6 cellular contexts compared by ENCODE assay signal in the genomic region with DNA sequence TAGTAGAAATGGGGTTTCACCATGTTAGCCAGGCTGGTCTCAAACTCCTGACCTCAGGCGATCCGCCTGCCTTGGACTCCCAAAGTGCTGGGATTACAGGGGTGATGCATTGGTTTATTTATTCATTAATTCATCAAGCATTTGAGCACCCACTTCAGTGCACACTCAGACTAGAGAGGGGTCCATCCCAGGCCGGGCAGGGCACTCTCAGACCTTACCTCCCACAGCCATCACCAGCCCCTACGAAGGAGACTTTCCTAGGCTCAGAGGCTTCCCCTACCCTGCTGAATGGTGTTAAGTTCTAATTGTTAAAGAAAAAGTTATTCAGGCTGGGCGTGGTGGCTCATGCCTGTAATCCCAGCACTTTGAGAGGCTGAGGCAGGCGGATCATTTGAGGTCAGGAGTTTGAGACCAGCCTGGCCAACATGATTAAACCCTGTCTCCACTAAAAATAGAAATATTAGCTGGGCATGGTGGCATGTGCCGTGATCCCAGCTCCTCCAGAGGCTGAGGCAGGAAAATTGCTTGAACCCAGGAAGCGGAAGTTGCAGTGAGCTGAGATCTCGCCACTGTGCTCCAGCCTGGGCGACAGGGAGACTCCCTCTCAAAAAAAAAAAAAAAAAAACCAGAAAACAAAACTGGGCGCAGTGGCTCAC. TPM values are rescaled to one million over a fixed set of nuclear protein-coding genes. Genes with fewer than 3 reads are reported as not detected.
DNase-seq lines count a peak whose midpoint lies in the region; ATAC-seq, FAIRE-seq and TF ChIP-seq lines count a peak whose summit lies in the region.
"Not testable (repeated sequence)": the region's sequence is repeated elsewhere in the genome, so short reads cannot be mapped to it uniquely, and the experiment has no call there.

No MANE protein-coding gene starts in this region.

- not testable (repeated sequence) for H3K27me3 ChIP-seq in left ventricle myocardium inferior (ENCODE audit: low read depth); spleen (replicated peaks in 1 of 7)

- not testable (repeated sequence) for H3K9me3 ChIP-seq in HEK293 (ENCODE audit: control insufficient read depth, insufficient read depth, low read depth, low read length); left ventricle myocardium inferior (replicated peaks); kidney (ENCODE audit: control insufficient read depth in 1 of 2, low read length in 2 of 2); spleen

- CTCF ChIA-PET in HEK293 (lab: Yijun Ruan, JAX): interaction anchor here (0.6 to 4.0 kb wide), 5 partner anchors 14 to 38 kb away, joined by 3 to 24 read pairs (median 4); a partner anchor contains a TSS

- not testable (repeated sequence) for H3K4me1 ChIP-seq in HEK293 (ENCODE audit: control insufficient read depth, insufficient read depth, low read length); kidney (ENCODE audit: control insufficient read depth in 1 of 2, insufficient read depth in 1 of 2, low read depth in 1 of 2, low read length in 2 of 2); spleen
- H3K4me1 ChIP-seq in left ventricle myocardium inferior: peaks cover 16% of the 10 kb centered on the region

- H3K36me3 ChIP-seq in HEK293 (ENCODE audit: control insufficient read depth in 2 of 2, insufficient read depth in 1 of 2, low read length in 2 of 2) (peaks cover 8 to 19% of the 10 kb centered on the region in 2 experiments; a peak in 2 of 3 replicates), left ventricle myocardium inferior (peaks cover 30% of the 10 kb centered on the region), kidney (ENCODE audit: control insufficient read depth in 1 of 2, insufficient read depth in 2 of 2, low read length in 2 of 2) (peaks cover 26 to 30% of the 10 kb centered on the region in 2 donors), spleen (peaks cover 1 to 43% (median 18%) of the 10 kb centered on the region in 6 donors)

- H3K9ac ChIP-seq in kidney (ENCODE audit: low read length in 2 of 2): not testable (repeated sequence)

- peak; percentile 35 for ATAC-seq in Right ventricle myocardium inferior

- TF ChIP-seq POLR2A in spleen (IDR thresholded peaks at IDR 0.05): not testable (repeated sequence)

- not testable (repeated sequence) for FAIRE-seq in kidney (lab: Jason Lieb, UNC)

- H3K4me3 ChIP-seq in HEK293 (ENCODE audit: low read depth, low read length); left ventricle myocardium inferior; kidney (ENCODE audit: low read length in 2 of 2); spleen: not testable (repeated sequence)

- intact Hi-C loops in Right ventricle myocardium inferior (cut with DNase I); left ventricle myocardium inferior (cut with micrococcal nuclease); kidney (cut with DNase I); spleen (cut with DNase I; ENCODE audit: low total_unique reads): not testable (repeated sequence)

- not testable (repeated sequence) for H3K27ac ChIP-seq in HEK293 (ENCODE audit: extremely low read depth, low read depth, low read length); kidney (ENCODE audit: low read depth in 2 of 2, low read length in 2 of 2); spleen
- H3K27ac ChIP-seq in left ventricle myocardium inferior (replicated peaks): peak overlapping the region; percentile 65

- TF ChIP-seq CTCF in HEK293 (tag by site-specific recombination; IDR thresholded peaks at IDR 0.05); left ventricle myocardium inferior (IDR thresholded peaks at IDR 0.05; ENCODE audit: borderline replicate concordance); kidney (IDR thresholded peaks at IDR 0.05; ENCODE audit: borderline replicate concordance, extremely low read depth, insufficient read depth); spleen (IDR thresholded peaks at IDR 0.05 in 8 of 11, conservative IDR thresholded peaks at IDR 0.05 in 3 of 11): not testable (repeated sequence)

- not testable (repeated sequence) for DNase-seq in Right ventricle myocardium inferior (ENCODE audit: missing footprints); left ventricle myocardium inferior
- peak; percentile 4 for DNase-seq in kidney
- peak; percentile 51 for DNase-seq in myocyte (ENCODE audit: low read depth)
- peak; percentile 23 for DNase-seq in spleen

- POLR2A ChIA-PET in HEK293 (lab: Yijun Ruan, JAX): interaction anchor here (1.4 kb wide), 1 partner anchor 30 kb away, joined by 4 read pairs; a partner anchor contains a TSS

- 69 to 84% (median 81%) methylated on average over 11 of the region's 11 CpGs for WGBS in spleen, 5 donors

TF ChIP-seq in HEK293, 187 proteins besides CTCF, POLR2A, EP300 and RAD21:
- TF ChIP-seq, protein P1, sequence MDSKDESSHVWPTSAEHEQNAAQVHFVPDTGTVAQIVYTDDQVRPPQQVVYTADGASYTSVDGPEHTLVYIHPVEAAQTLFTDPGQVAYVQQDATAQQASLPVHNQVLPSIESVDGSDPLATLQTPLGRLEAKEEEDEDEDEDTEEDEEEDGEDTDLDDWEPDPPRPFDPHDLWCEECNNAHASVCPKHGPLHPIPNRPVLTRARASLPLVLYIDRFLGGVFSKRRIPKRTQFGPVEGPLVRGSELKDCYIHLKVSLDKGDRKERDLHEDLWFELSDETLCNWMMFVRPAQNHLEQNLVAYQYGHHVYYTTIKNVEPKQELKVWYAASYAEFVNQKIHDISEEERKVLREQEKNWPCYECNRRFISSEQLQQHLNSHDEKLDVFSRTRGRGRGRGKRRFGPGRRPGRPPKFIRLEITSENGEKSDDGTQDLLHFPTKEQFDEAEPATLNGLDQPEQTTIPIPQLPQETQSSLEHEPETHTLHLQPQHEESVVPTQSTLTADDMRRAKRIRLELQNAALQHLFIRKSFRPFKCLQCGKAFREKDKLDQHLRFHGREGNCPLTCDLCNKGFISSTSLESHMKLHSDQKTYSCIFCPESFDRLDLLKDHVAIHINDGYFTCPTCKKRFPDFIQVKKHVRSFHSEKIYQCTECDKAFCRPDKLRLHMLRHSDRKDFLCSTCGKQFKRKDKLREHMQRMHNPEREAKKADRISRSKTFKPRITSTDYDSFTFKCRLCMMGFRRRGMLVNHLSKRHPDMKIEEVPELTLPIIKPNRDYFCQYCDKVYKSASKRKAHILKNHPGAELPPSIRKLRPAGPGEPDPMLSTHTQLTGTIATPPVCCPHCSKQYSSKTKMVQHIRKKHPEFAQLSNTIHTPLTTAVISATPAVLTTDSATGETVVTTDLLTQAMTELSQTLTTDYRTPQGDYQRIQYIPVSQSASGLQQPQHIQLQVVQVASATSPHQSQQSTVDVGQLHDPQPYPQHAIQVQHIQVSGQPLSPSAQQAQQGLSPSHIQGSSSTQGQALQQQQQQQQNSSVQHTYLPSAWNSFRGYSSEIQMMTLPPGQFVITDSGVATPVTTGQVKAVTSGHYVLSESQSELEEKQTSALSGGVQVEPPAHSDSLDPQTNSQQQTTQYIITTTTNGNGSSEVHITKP (tag by site-specific recombination; IDR thresholded peaks at IDR 0.05): peak; percentile 75
TF ChIP-seq in HEK293: peak in this region for 1; not testable (repeated sequence) for 186.

RNA-seq across cellular contexts. Expression of a gene that starts 7.0 kb away (rescaled TPM):
- 20.3 TPM for total RNA-seq in Right ventricle myocardium inferior
- total RNA-seq in left ventricle myocardium inferior: 22.0 TPM
- total RNA-seq in kidney: 28.9 TPM
- polyA plus RNA-seq in kidney (ENCODE audit: insufficient read depth, low read depth, low replicate concordance): 23.7 TPM
- 13.2 and 18.9 TPM in 2 replicates for total RNA-seq in myocyte
- polyA plus RNA-seq in myocyte (2012): 18.8 TPM
- total RNA-seq in spleen: 10 to 100 TPM; 12.0 to 21.7 (median 16.9) TPM
- 10 to 100 TPM; 15.6 to 23.5 (median 16.2) TPM for polyA plus RNA-seq in spleen

RNA-seq across cellular contexts. Expression of a gene that starts 25.8 kb away (rescaled TPM):
- 3.1 TPM for total RNA-seq in Right ventricle myocardium inferior
- total RNA-seq in left ventricle myocardium inferior: 2.0 TPM
- total RNA-seq in kidney: 24.7 TPM
- polyA plus RNA-seq in kidney (ENCODE audit: insufficient read depth, low read depth, low replicate concordance): 3.1 TPM
- total RNA-seq in myocyte: 1.5 and 4.6 TPM in 2 replicates
- 3.6 TPM for polyA plus RNA-seq in myocyte (2012)
- total RNA-seq in spleen: 10 to 100 TPM; 10.2 to 62.8 (median 30.4) TPM
- 10 to 100 TPM; 16.1 to 18.8 (median 17.9) TPM for polyA plus RNA-seq in spleen

RNA-seq across cellular contexts. Expression of a gene that starts 29.6 kb away (rescaled TPM):
- total RNA-seq in Right ventricle myocardium inferior (272 TPM), left ventricle myocardium inferior (242 TPM), kidney (505 TPM), myocyte (374 and 603 TPM in 2 replicates), spleen (100 to 1,000 TPM; 168 to 346 (median 211) TPM)
- polyA plus RNA-seq in kidney (ENCODE audit: insufficient read depth, low read depth, low replicate concordance) (1,211 TPM), spleen (100 to 1,000 TPM; 421 to 580 (median 501) TPM)
- polyA plus RNA-seq in myocyte (2012): 1,227 TPM
